Comparison of ENCODE assay signal across 9 cellular contexts in the genomic region with DNA sequence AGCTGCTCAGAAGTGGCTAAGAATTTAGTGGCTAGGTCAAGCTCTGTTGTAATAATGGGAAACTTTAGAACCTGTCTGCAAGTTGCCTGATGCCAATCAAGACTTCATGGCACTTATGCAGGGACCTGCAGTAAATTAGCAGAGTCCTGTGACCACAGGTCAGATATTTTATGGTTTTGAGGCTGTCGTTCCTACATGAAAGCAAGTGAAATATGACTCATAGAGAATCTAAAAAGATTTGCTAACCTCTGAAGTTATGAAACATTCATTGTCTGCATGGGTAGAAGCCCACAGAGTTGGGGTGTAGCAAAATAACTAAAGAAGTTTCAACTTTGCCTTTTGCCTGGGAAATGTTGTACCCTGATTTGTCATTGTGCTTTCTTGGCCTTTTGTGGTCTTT. TPM values are rescaled to one million over a fixed set of nuclear protein-coding genes. Genes with fewer than 3 reads are reported as not detected.
DNase-seq lines count a peak whose midpoint lies in the region; ATAC-seq lines count a peak whose summit lies in the region.
"Had no signal": no experiment of that assay in that cellular context is flagged by ENCODE, and none has a peak within 500 bp of the region (broad histone marks: within the 10 kb centered on the region; RNA-seq: fewer than 3 reads in every experiment).

No MANE protein-coding gene starts in this region.

- no peak overlapping the region for H3K27ac Mint-ChIP-seq in activated CD4-positive, alpha-beta T cell treated with anti-CD3 and anti-CD28 coated beads, Interleukin-2, amount 10 ng/mL, durations not matched to agents 24 days and 14 days

- no peaks in the 10 kb centered on the region for H3K27me3 Mint-ChIP-seq in activated CD4-positive, alpha-beta T cell treated with anti-CD3 and anti-CD28 coated beads, Interleukin-2, amount 10 ng/mL, durations not matched to agents 24 days and 14 days

- intact Hi-C loops in activated CD4-positive, alpha-beta T cell treated with anti-CD3 and anti-CD28 coated beads, Interleukin-2, amount 10 ng/mL, durations not matched to agents 24 days and 14 days (cut with micrococcal nuclease) = no loop called here

- no peak overlapping the region for H3K4me3 Mint-ChIP-seq in activated CD4-positive, alpha-beta T cell treated with anti-CD3 and anti-CD28 coated beads, Interleukin-2, amount 10 ng/mL, durations not matched to agents 24 days and 14 days

- H3K4me1 Mint-ChIP-seq in activated CD4-positive, alpha-beta T cell treated with anti-CD3 and anti-CD28 coated beads, Interleukin-2, amount 10 ng/mL, durations not matched to agents 24 days and 14 days = no peaks in the 10 kb centered on the region

- H3K9me3 Mint-ChIP-seq in activated CD4-positive, alpha-beta T cell treated with anti-CD3 and anti-CD28 coated beads, Interleukin-2, amount 10 ng/mL, durations not matched to agents 24 days and 14 days = no peaks in the 10 kb centered on the region

- peak; percentile 67 for DNase-seq in LoVo (ENCODE audit: low spot score)
- DNase-seq in glomerular visceral epithelial cell (ENCODE audit: extremely low spot score) = peak; percentile 81
- no peak for DNase-seq in T-helper 1 cell
- DNase-seq in NCI-H1092 treated with DMSO at 0.1 percent for 48 hours (lab: John Stamatoyannopoulos, UW) = no peak
- no peak for DNase-seq in activated gamma-delta T cell treated with Interleukin-2 at 50 U/mL for 16 hours
- no peak for DNase-seq in activated CD4-positive, alpha-beta T cell treated with anti-CD3 and anti-CD28 coated beads, Interleukin-2, amount 10 ng/mL, durations not matched to agents 24 days and 14 days
- DNase-seq: NCI-H187 had no signal

- ATAC-seq in GM18517 (IDR thresholded peaks at IDR 0.05; ENCODE audit: unreplicated experiment) (peak; percentile 77), HG02588 (IDR thresholded peaks at IDR 0.05; ENCODE audit: unreplicated experiment) (peak; percentile 80)

- H3K36me3 Mint-ChIP-seq in activated CD4-positive, alpha-beta T cell treated with anti-CD3 and anti-CD28 coated beads, Interleukin-2, amount 10 ng/mL, durations not matched to agents 24 days and 14 days (ENCODE audit: low read depth) = no peaks in the 10 kb centered on the region

RNA-seq across cellular contexts. Expression of gene SLC39A12, which starts 32.3 kb away (rescaled TPM):
- total RNA-seq in activated CD4-positive, alpha-beta T cell treated with anti-CD3 and anti-CD28 coated beads, Interleukin-2, amount 10 ng/mL, durations not matched to agents 24 days and 14 days = not detected in 2 replicates

Comparison
In these comparisons a context has a peak if more than half of its experiments do, and no peak if none do; other contexts are left out.
1. DNase-seq: peak in LoVo (single experiment) and glomerular visceral epithelial cell (single experiment); none in T-helper 1 cell (0 of 5), NCI-H1092 treated with DMSO at 0.1 percent for 48 hours (single experiment), activated gamma-delta T cell treated with Interleukin-2 at 50 U/mL for 16 hours (single experiment) and activated CD4-positive, alpha-beta T cell treated with anti-CD3 and anti-CD28 coated beads, Interleukin-2, amount 10 ng/mL, durations not matched to agents 24 days and 14 days (single experiment).